Comparison of ENCODE assay signal across 29 cellular contexts in the genomic region with DNA sequence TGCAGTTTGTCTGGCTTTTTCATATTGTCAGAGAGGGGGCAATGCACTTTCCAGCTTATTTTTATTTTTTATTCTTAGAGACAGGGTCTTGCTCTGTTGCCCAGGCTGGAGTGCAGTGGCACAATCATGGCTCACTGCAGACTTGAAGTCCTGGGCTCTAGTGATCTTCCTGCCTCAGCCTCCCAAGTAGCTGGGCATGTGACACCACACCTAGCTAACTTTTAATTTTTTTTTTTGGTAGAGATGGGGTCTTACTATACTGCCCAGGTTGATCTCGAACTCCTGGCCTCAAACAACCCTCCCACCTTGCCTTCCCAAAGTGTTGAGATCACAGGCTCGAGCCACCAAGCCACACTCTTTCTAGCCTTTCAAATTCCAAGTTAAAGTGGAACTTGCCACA. TPM values are rescaled to one million over a fixed set of nuclear protein-coding genes. Genes with fewer than 3 reads are reported as not detected.
"Had no signal": no experiment of that assay in that cellular context is flagged by ENCODE, and none has a peak within 500 bp of the region (broad histone marks: within the 10 kb centered on the region; RNA-seq: fewer than 3 reads in every experiment).

No MANE protein-coding gene starts in this region.

- H3K9me3 ChIP-seq: heart left ventricle, left ventricle myocardium inferior, lower lobe of right lung, neutrophil, spleen, testis, tibial nerve had no signal

- H3K27me3 Mint-ChIP-seq: dendritic cell treated with granulocyte-macrophage colony-stimulating factor and Interleukin-4, amounts not matched to agents 40 ng/mL and 50 ng/mL, for 4 days; stimulated activated memory B cell treated with anti-CD40 and anti-IgM and Interleukin-4, amounts not matched to agents 10 μg/mL and 1 μg/mL and 100 μg/mL, for 72 hours had no signal

- H3K27ac ChIP-seq: heart left ventricle, left ventricle myocardium inferior, lower lobe of right lung, neutrophil, spleen, testis, tibial nerve had no signal

- H3K4me3 Mint-ChIP-seq: dendritic cell treated with granulocyte-macrophage colony-stimulating factor and Interleukin-4, amounts not matched to agents 40 ng/mL and 50 ng/mL, for 4 days; immature natural killer cell; naive thymus-derived CD4-positive, alpha-beta T cell; stimulated activated memory B cell treated with anti-CD40 and anti-IgM and Interleukin-4, amounts not matched to agents 10 μg/mL and 1 μg/mL and 100 μg/mL, for 72 hours; stimulated activated naive CD8-positive, alpha-beta T cell treated with anti-CD3 and anti-CD28 coated beads, Interleukin-15, Interleukin-2, amounts not matched to agents 100 ng/mL and 50 ng/mL, for 24 hours had no signal

- H3K27me3 ChIP-seq: heart left ventricle, neutrophil, spleen, testis, tibial nerve had no signal

- H3K4me1 Mint-ChIP-seq: immature natural killer cell had no signal

- H3K4me3 ChIP-seq: heart left ventricle, left ventricle myocardium inferior, lower lobe of right lung, spleen, testis, tibial nerve had no signal

- H3K36me3 ChIP-seq: heart left ventricle, left ventricle myocardium inferior, lower lobe of right lung, neutrophil, spleen, tibial nerve had no signal

- H3K27ac Mint-ChIP-seq: dendritic cell treated with granulocyte-macrophage colony-stimulating factor and Interleukin-4, amounts not matched to agents 40 ng/mL and 50 ng/mL, for 4 days; immature natural killer cell; stimulated activated memory B cell treated with anti-CD40 and anti-IgM and Interleukin-4, amounts not matched to agents 10 μg/mL and 1 μg/mL and 100 μg/mL, for 72 hours; stimulated activated naive CD8-positive, alpha-beta T cell treated with anti-CD3 and anti-CD28 coated beads, Interleukin-15, Interleukin-2, amounts not matched to agents 100 ng/mL and 50 ng/mL, for 24 hours had no signal

- H3K9me3 Mint-ChIP-seq: dendritic cell treated with granulocyte-macrophage colony-stimulating factor and Interleukin-4, amounts not matched to agents 40 ng/mL and 50 ng/mL, for 4 days; immature natural killer cell; naive thymus-derived CD4-positive, alpha-beta T cell; stimulated activated memory B cell treated with anti-CD40 and anti-IgM and Interleukin-4, amounts not matched to agents 10 μg/mL and 1 μg/mL and 100 μg/mL, for 72 hours; stimulated activated naive CD8-positive, alpha-beta T cell treated with anti-CD3 and anti-CD28 coated beads, Interleukin-15, Interleukin-2, amounts not matched to agents 100 ng/mL and 50 ng/mL, for 24 hours had no signal

- H3K4me1 ChIP-seq: heart left ventricle, left ventricle myocardium inferior, lower lobe of right lung, spleen, tibial nerve had no signal

- DNase-seq: cerebellar nuclear complex; heart left ventricle; hippocampal formation; immature natural killer cell; kidney; left cardiac atrium; left ventricle myocardium inferior; lower lobe of right lung; mesenchymal stem cell; naive thymus-derived CD4-positive, alpha-beta T cell; posterior cingulate gyrus; spleen; stimulated activated CD4-positive, alpha-beta T cell treated with anti-CD3 and anti-CD28 coated beads, Interleukin-15, amount 100 ng/mL, for 24 hours; stimulated activated CD4-positive, alpha-beta T cell treated with anti-CD3 and anti-CD28 coated beads, Interleukin-1b, Interleukin-23, amount 100 ng/mL, for 48 hours; stimulated activated CD4-positive, alpha-beta T cell treated with anti-CD3 and anti-CD28 coated beads, Interleukin-4, amount 100 ng/mL, for 24 hours; testis had no signal

- H3K36me3 Mint-ChIP-seq: immature natural killer cell; naive thymus-derived CD4-positive, alpha-beta T cell; stimulated activated memory B cell treated with anti-CD40 and anti-IgM and Interleukin-4, amounts not matched to agents 10 μg/mL and 1 μg/mL and 100 μg/mL, for 72 hours had no signal

- ATAC-seq: heart left ventricle; left cardiac atrium; naive thymus-derived CD4-positive, alpha-beta T cell; sciatic nerve; stimulated activated memory B cell treated with anti-CD40 and anti-IgM and Interleukin-4, amounts not matched to agents 10 μg/mL and 1 μg/mL and 100 μg/mL, for 72 hours had no signal

RNA-seq across cellular contexts. Expression of a gene that starts 3.9 kb away (rescaled TPM):
- total RNA-seq: endothelial cell of umbilical vein; fibroblast of lung; glomerular endothelial cell; kidney; left ventricle myocardium inferior; lower lobe of right lung; mononuclear cell; naive thymus-derived CD4-positive, alpha-beta T cell; pulmonary artery endothelial cell; skeletal muscle tissue; spleen had no signal
- polyA plus RNA-seq: endothelial cell of umbilical vein; fibroblast of lung; immature natural killer cell; naive thymus-derived CD4-positive, alpha-beta T cell; neural cell had no signal
